Comparison of ENCODE assay signal across 1 cellular context in genomic region chr18:13180614-13181375, GRCh38.
TF ChIP-seq lines count a peak whose summit lies in the region.

No MANE protein-coding gene starts in this region.

TF ChIP-seq in SK-N-SH treated with all-trans-retinoic acid at 6 μM for 48 hours, 23 proteins besides CTCF, POLR2A, EP300 and RAD21 (continued from another document):
- no peak for TF ChIP-seq PATZ1 (CRISPR knock-in tag; IDR thresholded peaks at IDR 0.05; ENCODE audit: borderline replicate concordance)
- TF ChIP-seq PPARA (CRISPR knock-in tag; IDR thresholded peaks at IDR 0.05; ENCODE audit: borderline replicate concordance) = no peak
- no peak for TF ChIP-seq ISL1 (CRISPR knock-in tag; IDR thresholded peaks at IDR 0.05)
